Comparison of ENCODE assay signal across 29 cellular contexts in genomic region chr2:205148756-205149155, GRCh38.
DNase-seq lines count a peak whose midpoint lies in the region; ATAC-seq and TF ChIP-seq lines count a peak whose summit lies in the region.
"Had no signal": no experiment of that assay in that cellular context is flagged by ENCODE, and none has a peak within 500 bp of the region (broad histone marks: within the 10 kb centered on the region; RNA-seq: fewer than 3 reads in every experiment).

No MANE protein-coding gene starts in this region.

- H3K4me3 ChIP-seq in AG04449 (ENCODE audit: low read depth, low read length) (no peak overlapping the region), fibroblast of mammary gland (ENCODE audit: control insufficient read depth, low read depth, low read length) (no peak overlapping the region)
- H3K4me3 ChIP-seq: coronary artery, lung, mucosa of descending colon, ovary, spleen had no signal

- POLR2A ChIA-PET in AG04449 (lab: Yijun Ruan, JAX): no interaction called here

- no peak for ATAC-seq in HG03280 (IDR thresholded peaks at IDR 0.05; ENCODE audit: unreplicated experiment)
- no peak for ATAC-seq in HG02763 (IDR thresholded peaks at IDR 0.05; ENCODE audit: unreplicated experiment)
- ATAC-seq: mucosa of descending colon; natural killer cell treated with Interleukin-12 subunit alpha and Interleukin-12 subunit beta and Interleukin-15 and Interleukin-18, amount 100 ng/mL, for 72 hours; T-helper 17 cell had no signal

- DNase-seq in AG04449 (ENCODE audit: low read depth, low spot score): peak; percentile 4
- DNase-seq in DMS79 treated with DMSO at 0.1 percent for 48 hours (lab: John Stamatoyannopoulos, UW): peak; percentile 78
- peak; percentile 70 for DNase-seq in NCI-H2227 (lab: John Stamatoyannopoulos, UW; ENCODE audit: unreplicated experiment)
- DNase-seq in fibroblast of mammary gland (ENCODE audit: low read depth): peak; percentile 15
- DNase-seq in medulla oblongata (ENCODE audit: extremely low spot score): no peak
- DNase-seq in SW 1271 (lab: John Stamatoyannopoulos, UW): no peak
- DNase-seq: activated CD4-positive, alpha-beta T cell treated with anti-CD3 and anti-CD28 coated beads for 1 hour; activated effector memory CD4-positive, alpha-beta T cell treated with Interleukin-2 at 50 U/mL for 16 hours; activated naive CD8-positive, alpha-beta T cell treated with anti-CD3 and anti-CD28 coated beads for 36 hours; aorta; Calu3; effector memory CD4-positive, alpha-beta T cell; erythroblast; KBM-7; kidney glomerular epithelial cell; MM.1S; mucosa of descending colon; NCI-H524; ovary; SK-N-SH; spleen; stimulated activated CD4-positive, alpha-beta T cell treated with anti-CD3 and anti-CD28 coated beads, Interleukin-2, amount 100 ng/mL, for 48 hours; T-helper 17 cell; trophoblast cell had no signal

- TF ChIP-seq CTCF in AG04449 (IDR thresholded peaks at IDR 0.05; ENCODE audit: insufficient read depth, low read length, missing control alignments) (no peak), fibroblast of mammary gland (conservative IDR thresholded peaks at IDR 0.05; ENCODE audit: control insufficient read depth, insufficient read depth, low read depth, low read length) (no peak)

- CTCF ChIA-PET in AG04449 (lab: Yijun Ruan, JAX): no interaction called here

Comparison
In these comparisons a context has a peak if more than half of its experiments do, and no peak if none do; other contexts are left out.
1. DNase-seq: peak in AG04449 (single experiment), DMS79 treated with DMSO at 0.1 percent for 48 hours (single experiment), NCI-H2227 (single experiment) and fibroblast of mammary gland (single experiment); none in medulla oblongata (single experiment) and SW 1271 (0 of 2).